In the genomic region with DNA sequence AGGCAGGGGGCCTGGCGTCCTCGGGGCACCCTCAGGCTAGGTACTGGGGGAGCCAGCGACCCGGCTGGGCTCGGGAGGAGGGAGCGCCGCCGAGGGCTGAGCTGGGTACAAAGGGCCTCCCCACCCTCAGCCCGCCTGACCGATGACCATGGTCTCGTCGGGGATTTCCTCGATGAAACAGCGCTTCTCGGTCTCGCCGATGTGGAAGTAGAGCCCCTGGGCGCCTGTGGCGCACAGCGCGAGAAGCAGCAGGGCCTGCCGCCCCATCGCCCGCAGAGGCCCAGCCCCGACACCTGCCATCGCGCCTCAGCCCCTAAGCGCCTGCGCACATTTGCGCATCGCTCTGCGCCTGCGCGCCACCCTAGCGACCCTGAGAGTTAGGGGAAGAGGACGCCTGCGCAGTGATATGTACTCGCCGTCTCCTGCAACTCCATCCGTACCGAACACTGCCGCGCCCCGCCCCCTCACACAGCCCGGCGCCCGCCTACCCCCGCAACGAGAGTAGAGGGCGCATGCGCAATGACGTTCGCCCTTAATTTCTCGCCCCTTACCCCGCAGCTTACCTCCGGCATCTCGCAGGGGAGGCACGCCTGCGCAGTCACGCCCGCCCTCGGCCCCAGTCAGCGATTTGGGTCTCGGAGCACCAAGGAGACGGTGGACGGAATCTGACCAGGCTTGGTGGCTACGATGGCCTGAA, we compare ENCODE assay signal across 8 cellular contexts.
DNase-seq lines count a peak whose midpoint lies in the region; ATAC-seq and TF ChIP-seq lines count a peak whose summit lies in the region.

A gene (minus strand): TSS at position 325 of the 697 bp plus-strand sequence. CDS start 25 bp downstream, at position 300.

- ATAC-seq in stimulated activated naive CD8-positive, alpha-beta T cell treated with anti-CD3 and anti-CD28 coated beads, Interleukin-15, amount 100 ng/mL, for 72 hours, result peak; percentile 93

- in situ Hi-C loops in HAP-1 (cut with MboI; ENCODE audit: low sequenced_read_pairs), result loop anchor here (25.0 kb wide), 1 partner anchor 530 kb away; a partner anchor contains a TSS

- H3K36me3 ChIP-seq in ES-I3 (ENCODE audit: insufficient read depth, low read length) (peaks cover 13% of the 10 kb centered on the region), HAP-1 (replicated peaks) (peaks cover 34% of the 10 kb centered on the region), MM.1S (replicated peaks; ENCODE audit: insufficient read depth, low read length) (no peaks in the 10 kb centered on the region)

- peak within 1 kb of the TSS; percentile 90 for H3K27ac Mint-ChIP-seq in nephron progenitor cell
- peak within 1 kb of the TSS; percentile 93 to 98 for H3K27ac Mint-ChIP-seq in stimulated activated naive CD8-positive, alpha-beta T cell treated with anti-CD3 and anti-CD28 coated beads, Interleukin-15, amount 100 ng/mL, for 72 hours

- H3K4me1 Mint-ChIP-seq in nephron progenitor cell, result peaks cover 36% of the 10 kb centered on the region
- peaks cover 43% of the 10 kb centered on the region for H3K4me1 Mint-ChIP-seq in stimulated activated naive CD8-positive, alpha-beta T cell treated with anti-CD3 and anti-CD28 coated beads, Interleukin-15, amount 100 ng/mL, for 72 hours

- peak within 1 kb of the TSS; percentile 87 for H3K27ac ChIP-seq in MM.1S (ENCODE audit: low read length)

- H3K36me3 Mint-ChIP-seq in nephron progenitor cell (ENCODE audit: low read depth), result peaks cover 26% of the 10 kb centered on the region

- peak within 1 kb of the TSS; percentile 100 for H3K9ac ChIP-seq in ES-I3 (ENCODE audit: low read depth, low read length)
- H3K9ac ChIP-seq in MM.1S (ENCODE audit: low read length), result peak within 1 kb of the TSS; percentile 97

- TF ChIP-seq CTCF in MM.1S (IDR thresholded peaks at IDR 0.05; ENCODE audit: low read length) (no peak), nephron progenitor cell (IDR thresholded peaks at IDR 0.05) (no peak)

- no peaks in the 10 kb centered on the region for H3K9me3 Mint-ChIP-seq in nephron progenitor cell
- no peaks in the 10 kb centered on the region for H3K9me3 Mint-ChIP-seq in stimulated activated naive CD8-positive, alpha-beta T cell treated with anti-CD3 and anti-CD28 coated beads, Interleukin-15, amount 100 ng/mL, for 72 hours

- H3K4me1 ChIP-seq in ES-I3 (ENCODE audit: insufficient read depth, low read length) (peaks cover 5% of the 10 kb centered on the region; the same call in 1 of the 2 replicates), HAP-1 (peaks cover 12% of the 10 kb centered on the region), MM.1S (ENCODE audit: low read length) (peaks cover 4% of the 10 kb centered on the region; the same call in 1 of the 2 replicates)

- DNase-seq in HAP-1 (ENCODE audit: low spot score in 2 of 2) (peak; percentile 99 to 100), MM.1S (peak; percentile 98), SIG-M5 (lab: John Stamatoyannopoulos, UW) (peak; percentile 93), activated gamma-delta T cell (lab: John Stamatoyannopoulos, UW) (peak; percentile 100), fibroblast of the conjunctiva (ENCODE audit: low read depth) (peak; percentile 99), nephron progenitor cell (peak; percentile 100)
- DNase-seq in stimulated activated naive CD8-positive, alpha-beta T cell treated with anti-CD3 and anti-CD28 coated beads, Interleukin-15, amount 100 ng/mL, for 72 hours, result peak; percentile 100

- H3K27me3 ChIP-seq in HAP-1 (ENCODE audit: low read depth) (no peaks in the 10 kb centered on the region), MM.1S (replicated peaks; ENCODE audit: insufficient read depth, low read length) (no peaks in the 10 kb centered on the region)

- H3K4me2 ChIP-seq in MM.1S (ENCODE audit: low read depth, low read length), result peak within 1 kb of the TSS; percentile 96

- H3K4me3 ChIP-seq in HAP-1 (peak within 1 kb of the TSS; percentile 80), MM.1S (ENCODE audit: low read length) (peak within 1 kb of the TSS; percentile 96)

- no peaks in the 10 kb centered on the region for H4K20me1 ChIP-seq in MM.1S (ENCODE audit: insufficient read depth, low read length)

- H3K79me2 ChIP-seq in MM.1S (ENCODE audit: low read length), result peaks cover 39% of the 10 kb centered on the region

- H3K4me3 Mint-ChIP-seq in nephron progenitor cell, result peak within 1 kb of the TSS; percentile 88
- H3K4me3 Mint-ChIP-seq in stimulated activated naive CD8-positive, alpha-beta T cell treated with anti-CD3 and anti-CD28 coated beads, Interleukin-15, amount 100 ng/mL, for 72 hours, result peak within 1 kb of the TSS; percentile 90 to 94

- peaks cover 14% of the 10 kb centered on the region for H3F3A ChIP-seq in MM.1S (ENCODE audit: insufficient read depth, low read length)

- no peaks in the 10 kb centered on the region for H3K9me3 ChIP-seq in ES-I3 (ENCODE audit: control insufficient read depth, insufficient read depth, low read length)
- H3K9me3 ChIP-seq in HAP-1, result peaks cover 2% of the 10 kb centered on the region; the same call in 1 of the 2 replicates
- no peaks in the 10 kb centered on the region for H3K9me3 ChIP-seq in MM.1S (replicated peaks; ENCODE audit: insufficient read depth, low read length)

- peaks cover 27% of the 10 kb centered on the region for H3K27me3 Mint-ChIP-seq in nephron progenitor cell (ENCODE audit: low read depth, poor library complexity)
- no peaks in the 10 kb centered on the region for H3K27me3 Mint-ChIP-seq in stimulated activated naive CD8-positive, alpha-beta T cell treated with anti-CD3 and anti-CD28 coated beads, Interleukin-15, amount 100 ng/mL, for 72 hours

- no peaks in the 10 kb centered on the region for H3K9me2 ChIP-seq in MM.1S (replicated peaks; ENCODE audit: insufficient read depth, low read length)

- H2AFZ ChIP-seq in MM.1S (ENCODE audit: low read length), result peak within 1 kb of the TSS; percentile 94

Comparison
In these comparisons a context has a peak if more than half of its experiments do, and no peak if none do; other contexts are left out.
1. Peak in every context shown above with its lines: DNase-seq, ATAC-seq, H3K4me3 ChIP-seq and H3K27ac ChIP-seq.